Comparison of ENCODE assay signal across 18 cellular contexts in genomic region chr22:41070665-41071331, GRCh38. TPM values are rescaled to one million over a fixed set of nuclear protein-coding genes. Genes with fewer than 3 reads are reported as not detected.
DNase-seq lines count a peak whose midpoint lies in the region; ATAC-seq, FAIRE-seq and TF ChIP-seq lines count a peak whose summit lies in the region.
"Had no signal": no experiment of that assay in that cellular context is flagged by ENCODE, and none has a peak within 500 bp of the region (broad histone marks: within the 10 kb centered on the region; RNA-seq: fewer than 3 reads in every experiment).

No MANE protein-coding gene starts in this region.

- peaks cover 23 to 46% (median 40%) of the 10 kb centered on the region in 10 experiments for H3K4me1 ChIP-seq in BLaER1 treated with 17β-estradiol and CSF1 and Interleukin-3, amounts not matched to agents 10 nM and 100 nM
- H3K4me1 ChIP-seq: SJSA1 had no signal

- H3K9me3 ChIP-seq in BLaER1 treated with 17β-estradiol and CSF1 and Interleukin-3, amounts not matched to agents 10 nM and 100 nM (replicated peaks in 1 of 11), result no peaks in the 10 kb centered on the region
- H3K9me3 ChIP-seq: SJSA1 had no signal

- no peaks in the 10 kb centered on the region for H3K27me3 Mint-ChIP-seq in chondrocyte (ENCODE audit: low read depth)
- no peaks in the 10 kb centered on the region for H3K27me3 Mint-ChIP-seq in stimulated activated naive B cell treated with anti-CD40 and anti-IgM and Interleukin-4, amounts not matched to agents 10 μg/mL and 1 μg/mL and 100 μg/mL, for 72 hours

- H3K27ac Mint-ChIP-seq in chondrocyte (ENCODE audit: unreplicated experiment), result no peak overlapping the region
- peak overlapping the region; percentile 62 for H3K27ac Mint-ChIP-seq in stimulated activated naive B cell treated with anti-CD40 and anti-IgM and Interleukin-4, amounts not matched to agents 10 μg/mL and 1 μg/mL and 100 μg/mL, for 72 hours

- DNase-seq in HL-60 (ENCODE audit: low read depth in 1 of 2, low spot score in 1 of 2), result peak in 1 of 2 experiments; percentile 68
- peak; percentile 6 for DNase-seq in chondrocyte (ENCODE audit: low spot score)
- no peak for DNase-seq in stimulated activated naive B cell treated with anti-CD40 and anti-IgM and Interleukin-4, amounts not matched to agents 10 μg/mL and 1 μg/mL and 100 μg/mL, for 72 hours
- no peak for DNase-seq in urothelium cell line (ENCODE audit: low spot score)
- DNase-seq in SIG-M5 (lab: John Stamatoyannopoulos, UW), result no peak
- DNase-seq in NOMO-1 treated with DMSO at 0.1 percent for 48 hours (lab: John Stamatoyannopoulos, UW; ENCODE audit: unreplicated experiment), result no peak
- DNase-seq: AML-193, GDM1, GOT3, NCI-H1092, NCI-H2107, NCI-H345, NCI-H526, PC-9, SW 1271 had no signal

- no peak overlapping the region for H3K4me3 Mint-ChIP-seq in chondrocyte (ENCODE audit: unreplicated experiment)
- no peak overlapping the region for H3K4me3 Mint-ChIP-seq in stimulated activated naive B cell treated with anti-CD40 and anti-IgM and Interleukin-4, amounts not matched to agents 10 μg/mL and 1 μg/mL and 100 μg/mL, for 72 hours

- no peaks in the 10 kb centered on the region for H3K9me3 Mint-ChIP-seq in chondrocyte (ENCODE audit: low read depth)
- peaks cover 2 to 3% of the 10 kb centered on the region in 2 donors for H3K9me3 Mint-ChIP-seq in stimulated activated naive B cell treated with anti-CD40 and anti-IgM and Interleukin-4, amounts not matched to agents 10 μg/mL and 1 μg/mL and 100 μg/mL, for 72 hours

- H4K20me1 ChIP-seq in BLaER1 treated with 17β-estradiol and CSF1 and Interleukin-3, amounts not matched to agents 10 nM and 100 nM, result no peaks in the 10 kb centered on the region

- H3K4me3 ChIP-seq in BLaER1 treated with 17β-estradiol and CSF1 and Interleukin-3, amounts not matched to agents 10 nM and 100 nM, result no peak overlapping the region
- H3K4me3 ChIP-seq in HL-60 (replicated peaks; ENCODE audit: insufficient read depth, low read length), result no peak overlapping the region
- H3K4me3 ChIP-seq: GM12878, PC-9, SJSA1 had no signal

- TF ChIP-seq CTCF in HL-60 (IDR thresholded peaks at IDR 0.05; ENCODE audit: insufficient read depth, low read length) (no peak), chondrocyte (IDR thresholded peaks at IDR 0.05) (no peak)

- H3K27ac ChIP-seq in BLaER1 treated with 17β-estradiol and CSF1 and Interleukin-3, amounts not matched to agents 10 nM and 100 nM, result peak overlapping the region in 10 of 11 experiments; percentile 55 to 96 (median 90); a peak in 21 of 22 replicates
- H3K27ac ChIP-seq in HL-60 (replicated peaks), result peak overlapping the region; percentile 53
- H3K27ac ChIP-seq: PC-9, SJSA1 had no signal

- no peaks in the 10 kb centered on the region for H3K4me1 Mint-ChIP-seq in chondrocyte (ENCODE audit: low read depth)
- peaks cover 19 to 31% of the 10 kb centered on the region in 2 donors for H3K4me1 Mint-ChIP-seq in stimulated activated naive B cell treated with anti-CD40 and anti-IgM and Interleukin-4, amounts not matched to agents 10 μg/mL and 1 μg/mL and 100 μg/mL, for 72 hours

- H3K9ac ChIP-seq in BLaER1 treated with 17β-estradiol and CSF1 and Interleukin-3, amounts not matched to agents 10 nM and 100 nM, result peak overlapping the region in 8 of 11 experiments; percentile 1 to 62 (median 45); a peak in 10 of 22 replicates

- H3K27me3 ChIP-seq in BLaER1 treated with 17β-estradiol and CSF1 and Interleukin-3, amounts not matched to agents 10 nM and 100 nM, result no peaks in the 10 kb centered on the region
- H3K27me3 ChIP-seq in HL-60 (ENCODE audit: insufficient read depth, poor library complexity, severe bottlenecking), result no peaks in the 10 kb centered on the region
- H3K27me3 ChIP-seq: SJSA1 had no signal

- H3K36me3 Mint-ChIP-seq in chondrocyte (ENCODE audit: low read depth), result no peaks in the 10 kb centered on the region
- peaks cover 6 to 10% of the 10 kb centered on the region in 2 donors for H3K36me3 Mint-ChIP-seq in stimulated activated naive B cell treated with anti-CD40 and anti-IgM and Interleukin-4, amounts not matched to agents 10 μg/mL and 1 μg/mL and 100 μg/mL, for 72 hours

- peak overlapping the region; percentile 15 to 86 (median 71); a peak in 20 of 22 replicates for H3K4me2 ChIP-seq in BLaER1 treated with 17β-estradiol and CSF1 and Interleukin-3, amounts not matched to agents 10 nM and 100 nM
- H3K4me2 ChIP-seq: PC-9 had no signal

- ATAC-seq in stimulated activated naive B cell treated with anti-CD40 and anti-IgM and Interleukin-4, amounts not matched to agents 10 μg/mL and 1 μg/mL and 100 μg/mL, for 72 hours (replicated peaks), result no peak
- ATAC-seq: GM12878 had no signal

- no peaks in the 10 kb centered on the region for H3K36me3 ChIP-seq in BLaER1 treated with 17β-estradiol and CSF1 and Interleukin-3, amounts not matched to agents 10 nM and 100 nM
- H3K36me3 ChIP-seq: SJSA1 had no signal

- no peak for FAIRE-seq in urothelium cell line (lab: Jason Lieb, UNC)
- FAIRE-seq: GM12878 had no signal

RNA-seq across cellular contexts. Expression of gene EP300, which starts 21.6 kb away (rescaled TPM):
- total RNA-seq in chondrocyte, result 53.1 to 58.1 TPM (median 57.8 TPM) in 3 replicates
